ENCODE assay signal across 8 cellular contexts in genomic region chr2:2613279-2614199, GRCh38.
DNase-seq lines count a peak whose midpoint lies in the region; ATAC-seq and TF ChIP-seq lines count a peak whose summit lies in the region.

No MANE protein-coding gene starts in this region.

- H3K4me1 ChIP-seq in BLaER1 treated with 17β-estradiol and CSF1 and Interleukin-3, amounts not matched to agents 10 nM and 100 nM: peaks cover 17 to 54% (median 43%) of the 10 kb centered on the region in 10 experiments; a peak in 19 of 20 replicates
- H3K4me1 ChIP-seq in PC-9 (replicated peaks; ENCODE audit: insufficient read depth): no peaks in the 10 kb centered on the region

- peak; percentile 100 for ATAC-seq in GM19372 (IDR thresholded peaks at IDR 0.05; ENCODE audit: low read depth, unreplicated experiment)
- peak; percentile 100 for ATAC-seq in HG03520 (IDR thresholded peaks at IDR 0.05; ENCODE audit: unreplicated experiment)
- ATAC-seq in natural killer cell: peak; percentile 92 to 99 (median 99)
- ATAC-seq in stimulated activated memory B cell treated with anti-CD40 and anti-IgM and Interleukin-4, amounts not matched to agents 10 μg/mL and 1 μg/mL and 100 μg/mL, for 72 hours: peak; percentile 98

- peak overlapping the region; percentile 66 to 76 (median 74) for H3K4me2 ChIP-seq in BLaER1 treated with 17β-estradiol and CSF1 and Interleukin-3, amounts not matched to agents 10 nM and 100 nM
- peak overlapping the region; percentile 82 for H3K4me2 ChIP-seq in PC-9

- no peak for TF ChIP-seq CTCF in PC-9 (conservative IDR thresholded peaks at IDR 0.05)
- TF ChIP-seq CTCF in natural killer cell (IDR thresholded peaks at IDR 0.05): no peak

- no peaks in the 10 kb centered on the region for H3K36me3 ChIP-seq in BLaER1 treated with 17β-estradiol and CSF1 and Interleukin-3, amounts not matched to agents 10 nM and 100 nM
- no peaks in the 10 kb centered on the region for H3K36me3 ChIP-seq in PC-9 (ENCODE audit: low read depth)

- no peaks in the 10 kb centered on the region for H3F3A ChIP-seq in PC-9 (ENCODE audit: insufficient read depth, low read depth)

- H3K27ac ChIP-seq in BLaER1 treated with 17β-estradiol and CSF1 and Interleukin-3, amounts not matched to agents 10 nM and 100 nM: peak overlapping the region in 9 of 11 experiments; percentile 33 to 67 (median 54); a peak in 13 of 22 replicates
- no peak overlapping the region for H3K27ac ChIP-seq in PC-9

- no peaks in the 10 kb centered on the region for H3K27me3 ChIP-seq in BLaER1 treated with 17β-estradiol and CSF1 and Interleukin-3, amounts not matched to agents 10 nM and 100 nM
- 0 out of 2 replicates have a peak, but pooled peaks cover under 1% of the 10 kb centered on the region for H3K27me3 ChIP-seq in PC-9 (ENCODE audit: insufficient read depth, low read depth)

- POLR2A ChIA-PET in PC-9 (lab: Charles Lee; ENCODE audit: unreplicated experiment): no interaction called here

- peak overlapping the region; percentile 74 for H3K4me3 Mint-ChIP-seq in natural killer cell
- peak overlapping the region; percentile 63 for H3K4me3 Mint-ChIP-seq in stimulated activated memory B cell treated with anti-CD40 and anti-IgM and Interleukin-4, amounts not matched to agents 10 μg/mL and 1 μg/mL and 100 μg/mL, for 72 hours

- H3K4me3 ChIP-seq in BLaER1 treated with 17β-estradiol and CSF1 and Interleukin-3, amounts not matched to agents 10 nM and 100 nM: peak overlapping the region; percentile 33 to 60 (median 48)
- H3K4me3 ChIP-seq in PC-9: peak overlapping the region; percentile 56

- no peak overlapping the region for H3K27ac Mint-ChIP-seq in natural killer cell
- no peak overlapping the region for H3K27ac Mint-ChIP-seq in stimulated activated memory B cell treated with anti-CD40 and anti-IgM and Interleukin-4, amounts not matched to agents 10 μg/mL and 1 μg/mL and 100 μg/mL, for 72 hours

- DNase-seq in PC-9 (peak in 1 of 2 experiments; percentile 55), fibroblast of peridontal ligament (ENCODE audit: extremely low read depth) (peak; percentile 5), natural killer cell (peak; percentile 62)
- DNase-seq in activated T-helper 1 cell treated with anti-CD3 and anti-CD28 coated beads, Interleukin-2, amount 50 U/mL, for 16 hours (ENCODE audit: low read depth in 1 of 2, low spot score in 1 of 2): peak; percentile 54 to 65

- H3K36me3 Mint-ChIP-seq in natural killer cell: no peaks in the 10 kb centered on the region
- H3K36me3 Mint-ChIP-seq in stimulated activated memory B cell treated with anti-CD40 and anti-IgM and Interleukin-4, amounts not matched to agents 10 μg/mL and 1 μg/mL and 100 μg/mL, for 72 hours: no peaks in the 10 kb centered on the region

- H3K27me3 Mint-ChIP-seq in natural killer cell (ENCODE audit: low read depth in 2 of 2): peaks cover 11 to 12% of the 10 kb centered on the region in 2 donors
- no peaks in the 10 kb centered on the region for H3K27me3 Mint-ChIP-seq in stimulated activated memory B cell treated with anti-CD40 and anti-IgM and Interleukin-4, amounts not matched to agents 10 μg/mL and 1 μg/mL and 100 μg/mL, for 72 hours

- intact Hi-C loops in PC-9 (cut with micrococcal nuclease; ENCODE audit: unreplicated experiment): no loop called here
- intact Hi-C loops in natural killer cell (cut with micrococcal nuclease): no loop called here

- no peaks in the 10 kb centered on the region for H3K79me2 ChIP-seq in PC-9 (ENCODE audit: low read depth)

- BruUV-seq in PC-9 (replicated peaks; lab: Mats Ljungman, UMichigan): no TSS peak

- H3K4me1 Mint-ChIP-seq in natural killer cell: peaks cover 5 to 6% of the 10 kb centered on the region in 2 donors
- no peaks in the 10 kb centered on the region for H3K4me1 Mint-ChIP-seq in stimulated activated memory B cell treated with anti-CD40 and anti-IgM and Interleukin-4, amounts not matched to agents 10 μg/mL and 1 μg/mL and 100 μg/mL, for 72 hours

- H3K9me3 Mint-ChIP-seq in natural killer cell: no peaks in the 10 kb centered on the region
- H3K9me3 Mint-ChIP-seq in stimulated activated memory B cell treated with anti-CD40 and anti-IgM and Interleukin-4, amounts not matched to agents 10 μg/mL and 1 μg/mL and 100 μg/mL, for 72 hours: peaks cover 4% of the 10 kb centered on the region

- H3K9me3 ChIP-seq in BLaER1 treated with 17β-estradiol and CSF1 and Interleukin-3, amounts not matched to agents 10 nM and 100 nM (replicated peaks in 1 of 11): peaks cover 0 to 6% (median 0%) of the 10 kb centered on the region in 11 experiments; a peak in 5 of 22 replicates
- H3K9me3 ChIP-seq in PC-9 (ENCODE audit: insufficient read depth, low read depth): no peaks in the 10 kb centered on the region

- H3K9me2 ChIP-seq in PC-9 (ENCODE audit: insufficient read depth): no peaks in the 10 kb centered on the region

- no peaks in the 10 kb centered on the region for H4K20me1 ChIP-seq in BLaER1 treated with 17β-estradiol and CSF1 and Interleukin-3, amounts not matched to agents 10 nM and 100 nM
- no peaks in the 10 kb centered on the region for H4K20me1 ChIP-seq in PC-9 (ENCODE audit: insufficient read depth)

- peak overlapping the region in 5 of 11 experiments; percentile 13 to 46 (median 30); a peak in 2 of 22 replicates for H3K9ac ChIP-seq in BLaER1 treated with 17β-estradiol and CSF1 and Interleukin-3, amounts not matched to agents 10 nM and 100 nM

- peak overlapping the region; percentile 90 for H2AFZ ChIP-seq in PC-9

- CTCF ChIA-PET in PC-9 (lab: Charles Lee): no interaction called here
